1 cellular context compared by ENCODE assay signal in genomic region chr3:132623646-132624045, GRCh38.
TF ChIP-seq lines count a peak whose summit lies in the region.

No MANE protein-coding gene starts in this region.

TF ChIP-seq in endothelial cell of umbilical vein, 7 proteins besides CTCF, POLR2A, EP300 and RAD21:
- TF ChIP-seq MYC (IDR thresholded peaks at IDR 0.05; ENCODE audit: low read depth, low read length) (no peak), MAX (IDR thresholded peaks at IDR 0.05; ENCODE audit: insufficient read depth, insufficient read length) (no peak), FOS (IDR thresholded peaks at IDR 0.05; ENCODE audit: borderline replicate concordance, insufficient read depth, low read length) (no peak), JUN (IDR thresholded peaks at IDR 0.05; ENCODE audit: borderline replicate concordance, insufficient read depth, insufficient read length, low read depth) (no peak), POLR2AphosphoS5 (IDR thresholded peaks at IDR 0.05; ENCODE audit: insufficient read depth, low read depth, low read length) (no peak), GATA2 (IDR thresholded peaks at IDR 0.05; ENCODE audit: insufficient read depth, insufficient read length, low read depth, low read length) (no peak), EZH2 (IDR thresholded peaks at IDR 0.05; ENCODE audit: borderline replicate concordance, low read depth, low read length, severe bottlenecking) (no peak)
